Comparison of ENCODE assay signal across 8 cellular contexts in the genomic region with DNA sequence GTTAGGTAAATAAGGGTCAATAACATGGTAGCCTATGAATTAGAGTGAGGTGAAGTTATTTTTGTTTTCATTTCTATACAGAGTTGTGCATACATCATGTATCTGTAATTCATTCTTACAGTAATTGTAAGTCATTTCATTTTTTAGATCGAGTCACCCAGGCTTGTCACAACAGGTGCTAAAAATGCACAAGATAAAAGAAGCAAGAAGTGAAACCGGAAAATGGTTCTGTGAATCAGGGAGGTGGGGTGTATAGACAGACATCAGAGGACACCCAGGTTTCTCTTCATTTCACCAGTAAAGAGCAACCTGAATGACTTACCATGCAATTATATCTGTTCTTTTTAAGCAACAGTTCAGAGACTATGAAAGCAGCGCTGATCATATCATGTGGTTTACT. TPM values are rescaled to one million over a fixed set of nuclear protein-coding genes. Genes with fewer than 3 reads are reported as not detected.
DNase-seq lines count a peak whose midpoint lies in the region; ATAC-seq lines count a peak whose summit lies in the region.

No MANE protein-coding gene starts in this region.

- H3K27ac Mint-ChIP-seq in CD4-positive, alpha-beta memory T cell = peak overlapping the region; percentile 71 to 95 (median 91)
- peak overlapping the region; percentile 95 for H3K27ac Mint-ChIP-seq in activated T-helper 1 cell treated with anti-CD3 and anti-CD28 coated beads, Interleukin-12 subunit alpha, Interleukin-12 subunit beta, Interleukin-2, Interleukin-4 antibody, amounts not matched to agents 30 ng/mL and 10 ng/mL and 1 ng/mL, durations not matched to agents 14 hours and 24 hours and 36 hours
- peak overlapping the region; percentile 89 for H3K27ac Mint-ChIP-seq in stimulated activated effector memory CD8-positive, alpha-beta T cell treated with anti-CD3 and anti-CD28 coated beads, Interleukin-12 subunit alpha, Interleukin-12 subunit beta, amount 100 ng/mL, for 72 hours

- H3K4me3 Mint-ChIP-seq in CD4-positive, alpha-beta memory T cell = peak overlapping the region; percentile 81 to 90 (median 86)
- peak overlapping the region; percentile 75 for H3K4me3 Mint-ChIP-seq in activated T-helper 1 cell treated with anti-CD3 and anti-CD28 coated beads, Interleukin-12 subunit alpha, Interleukin-12 subunit beta, Interleukin-2, Interleukin-4 antibody, amounts not matched to agents 30 ng/mL and 10 ng/mL and 1 ng/mL, durations not matched to agents 14 hours and 24 hours and 36 hours
- H3K4me3 Mint-ChIP-seq in stimulated activated effector memory CD8-positive, alpha-beta T cell treated with anti-CD3 and anti-CD28 coated beads, Interleukin-12 subunit alpha, Interleukin-12 subunit beta, amount 100 ng/mL, for 72 hours = peak overlapping the region; percentile 65

- intact Hi-C loops in CD4-positive, alpha-beta memory T cell (cut with micrococcal nuclease) = loop anchor here (1.0 to 10.0 kb wide), 3 partner anchors 20 to 131 kb away; a partner anchor contains a TSS
- intact Hi-C loops in activated T-helper 1 cell treated with anti-CD3 and anti-CD28 coated beads, Interleukin-12 subunit alpha, Interleukin-12 subunit beta, Interleukin-2, Interleukin-4 antibody, amounts not matched to agents 30 ng/mL and 10 ng/mL and 1 ng/mL, durations not matched to agents 14 hours and 24 hours and 36 hours (cut with micrococcal nuclease) = loop anchor here (1.0 to 5.0 kb wide), 10 partner anchors 19 to 431 kb away; a partner anchor contains a TSS

- ATAC-seq in GM19395 (IDR thresholded peaks at IDR 0.05; ENCODE audit: unreplicated experiment) (peak; percentile 92), HG03342 (IDR thresholded peaks at IDR 0.05; ENCODE audit: unreplicated experiment) (peak; percentile 92)
- peak; percentile 95 for ATAC-seq in stimulated activated effector memory CD8-positive, alpha-beta T cell treated with anti-CD3 and anti-CD28 coated beads, Interleukin-12 subunit alpha, Interleukin-12 subunit beta, amount 100 ng/mL, for 72 hours

- H3K36me3 Mint-ChIP-seq in CD4-positive, alpha-beta memory T cell = no peaks in the 10 kb centered on the region
- H3K36me3 Mint-ChIP-seq in activated T-helper 1 cell treated with anti-CD3 and anti-CD28 coated beads, Interleukin-12 subunit alpha, Interleukin-12 subunit beta, Interleukin-2, Interleukin-4 antibody, amounts not matched to agents 30 ng/mL and 10 ng/mL and 1 ng/mL, durations not matched to agents 14 hours and 24 hours and 36 hours (ENCODE audit: low read depth) = peaks cover 4% of the 10 kb centered on the region
- no peaks in the 10 kb centered on the region for H3K36me3 Mint-ChIP-seq in stimulated activated effector memory CD8-positive, alpha-beta T cell treated with anti-CD3 and anti-CD28 coated beads, Interleukin-12 subunit alpha, Interleukin-12 subunit beta, amount 100 ng/mL, for 72 hours

- H3K27me3 Mint-ChIP-seq in CD4-positive, alpha-beta memory T cell = no peaks in the 10 kb centered on the region
- no peaks in the 10 kb centered on the region for H3K27me3 Mint-ChIP-seq in activated T-helper 1 cell treated with anti-CD3 and anti-CD28 coated beads, Interleukin-12 subunit alpha, Interleukin-12 subunit beta, Interleukin-2, Interleukin-4 antibody, amounts not matched to agents 30 ng/mL and 10 ng/mL and 1 ng/mL, durations not matched to agents 14 hours and 24 hours and 36 hours (ENCODE audit: insufficient read depth)

- no peaks in the 10 kb centered on the region for H3K36me3 ChIP-seq in CD4-positive, alpha-beta memory T cell (ENCODE audit: insufficient read depth, low read length)
- H3K36me3 ChIP-seq in MG63 = no peaks in the 10 kb centered on the region

- H3K9me3 Mint-ChIP-seq in CD4-positive, alpha-beta memory T cell = no peaks in the 10 kb centered on the region
- no peaks in the 10 kb centered on the region for H3K9me3 Mint-ChIP-seq in activated T-helper 1 cell treated with anti-CD3 and anti-CD28 coated beads, Interleukin-12 subunit alpha, Interleukin-12 subunit beta, Interleukin-2, Interleukin-4 antibody, amounts not matched to agents 30 ng/mL and 10 ng/mL and 1 ng/mL, durations not matched to agents 14 hours and 24 hours and 36 hours
- no peaks in the 10 kb centered on the region for H3K9me3 Mint-ChIP-seq in stimulated activated effector memory CD8-positive, alpha-beta T cell treated with anti-CD3 and anti-CD28 coated beads, Interleukin-12 subunit alpha, Interleukin-12 subunit beta, amount 100 ng/mL, for 72 hours

- no peaks in the 10 kb centered on the region for H3K9me3 ChIP-seq in CD4-positive, alpha-beta memory T cell (ENCODE audit: control insufficient read depth in 1 of 2, low read length in 2 of 2)
- H3K9me3 ChIP-seq in MG63 = peaks cover 4% of the 10 kb centered on the region; the same call in 1 of the 2 replicates

- H3K4me3 ChIP-seq in CD4-positive, alpha-beta memory T cell (ENCODE audit: low read length in 2 of 2) = peak overlapping the region; percentile 19 to 44
- no peak overlapping the region for H3K4me3 ChIP-seq in MG63

- H3K27ac ChIP-seq in CD4-positive, alpha-beta memory T cell (ENCODE audit: low read depth, low read length) = peak overlapping the region; percentile 52

- peak; percentile 39 to 57 (median 50) for DNase-seq in CD4-positive, alpha-beta memory T cell
- peak; percentile 51 for DNase-seq in activated T-helper 1 cell treated with anti-CD3 and anti-CD28 coated beads, Interleukin-12 subunit alpha, Interleukin-12 subunit beta, Interleukin-2, Interleukin-4 antibody, amounts not matched to agents 30 ng/mL and 10 ng/mL and 1 ng/mL, durations not matched to agents 14 hours and 24 hours and 36 hours (ENCODE audit: low spot score)
- no peak for DNase-seq in stimulated activated effector memory CD8-positive, alpha-beta T cell treated with anti-CD3 and anti-CD28 coated beads, Interleukin-12 subunit alpha, Interleukin-12 subunit beta, amount 100 ng/mL, for 72 hours (ENCODE audit: low spot score in 2 of 2)
- DNase-seq in DMS 273 treated with DMSO at 0.1 percent for 48 hours (lab: John Stamatoyannopoulos, UW) = no peak
- DNase-seq in NCI-H82 (lab: John Stamatoyannopoulos, UW) = no peak
- no peak for DNase-seq in MG63

- no peaks in the 10 kb centered on the region for H3K27me3 ChIP-seq in CD4-positive, alpha-beta memory T cell (ENCODE audit: insufficient read depth, low read length)
- H3K27me3 ChIP-seq in MG63 = no peaks in the 10 kb centered on the region

- CTCF ChIA-PET in CD4-positive, alpha-beta memory T cell (lab: Charles Lee; ENCODE audit: partially characterized antibody) = interaction anchor here (1.7 kb wide), 1 partner anchor 24 kb away, joined by 4 read pairs; no protein-coding TSS in a partner anchor

- H3K4me1 Mint-ChIP-seq in CD4-positive, alpha-beta memory T cell = peaks cover 34 to 43% (median 35%) of the 10 kb centered on the region in 4 donors
- H3K4me1 Mint-ChIP-seq in activated T-helper 1 cell treated with anti-CD3 and anti-CD28 coated beads, Interleukin-12 subunit alpha, Interleukin-12 subunit beta, Interleukin-2, Interleukin-4 antibody, amounts not matched to agents 30 ng/mL and 10 ng/mL and 1 ng/mL, durations not matched to agents 14 hours and 24 hours and 36 hours (ENCODE audit: low read depth) = peaks cover 74% of the 10 kb centered on the region
- H3K4me1 Mint-ChIP-seq in stimulated activated effector memory CD8-positive, alpha-beta T cell treated with anti-CD3 and anti-CD28 coated beads, Interleukin-12 subunit alpha, Interleukin-12 subunit beta, amount 100 ng/mL, for 72 hours = peaks cover 34% of the 10 kb centered on the region

- H3K4me1 ChIP-seq in CD4-positive, alpha-beta memory T cell (ENCODE audit: insufficient read depth, low read length) = peaks cover 33% of the 10 kb centered on the region

- POLR2A ChIA-PET in CD4-positive, alpha-beta memory T cell (lab: Charles Lee; ENCODE audit: partially characterized antibody) = interaction anchor here (1.3 kb wide), 1 partner anchor 72 kb away, joined by 7 read pairs; no protein-coding TSS in a partner anchor

RNA-seq across cellular contexts. Expression of a gene that starts 27.6 kb away (rescaled TPM):
- 10 to 100 TPM; 12.6 to 13.2 TPM for total RNA-seq in CD4-positive, alpha-beta memory T cell
- 10 to 100 TPM; 16.2 to 24.5 TPM for polyA plus RNA-seq in CD4-positive, alpha-beta memory T cell
- total RNA-seq in activated T-helper 1 cell treated with anti-CD3 and anti-CD28 coated beads, Interleukin-12 subunit alpha, Interleukin-12 subunit beta, Interleukin-2, Interleukin-4 antibody, amounts not matched to agents 30 ng/mL and 10 ng/mL and 1 ng/mL, durations not matched to agents 14 hours and 24 hours and 36 hours = 27.3 and 28.2 TPM in 2 replicates
- total RNA-seq in MG63 (2014; rRNA removed; shearing (Covaris generic); ENCODE audit: low replicate concordance) = 36.2 and 40.6 TPM in 2 replicates

Comparison
In these comparisons a context has a peak if more than half of its experiments do, and no peak if none do; other contexts are left out.
1. DNase-seq: peak in CD4-positive, alpha-beta memory T cell (5 of 5) and activated T-helper 1 cell treated with anti-CD3 and anti-CD28 coated beads, Interleukin-12 subunit alpha, Interleukin-12 subunit beta, Interleukin-2, Interleukin-4 antibody, amounts not matched to agents 30 ng/mL and 10 ng/mL and 1 ng/mL, durations not matched to agents 14 hours and 24 hours and 36 hours (single experiment); none in stimulated activated effector memory CD8-positive, alpha-beta T cell treated with anti-CD3 and anti-CD28 coated beads, Interleukin-12 subunit alpha, Interleukin-12 subunit beta, amount 100 ng/mL, for 72 hours (0 of 2), DMS 273 treated with DMSO at 0.1 percent for 48 hours (single experiment), NCI-H82 (single experiment) and MG63 (single experiment).
2. Peak in every context shown above with its lines, with median percentiles within 50 percentile points of each other: H3K27ac Mint-ChIP-seq, H3K4me3 Mint-ChIP-seq and ATAC-seq.